Comparison of ENCODE assay signal across 1 cellular context in genomic region chr17:75722076-75722475, GRCh38.
TF ChIP-seq lines count a peak whose summit lies in the region.

No MANE protein-coding gene starts in this region.

TF ChIP-seq in A549, 52 proteins besides CTCF, POLR2A, EP300 and RAD21 (continued from another document):
- TF ChIP-seq PBX3 (IDR thresholded peaks at IDR 0.05), result no peak
